13 cellular contexts compared by ENCODE assay signal in genomic region chr18:59742325-59743111, GRCh38. TPM values are rescaled to one million over a fixed set of nuclear protein-coding genes. Genes with fewer than 3 reads are reported as not detected.
DNase-seq lines count a peak whose midpoint lies in the region; ATAC-seq, FAIRE-seq and TF ChIP-seq lines count a peak whose summit lies in the region.
"Had no signal": no experiment of that assay in that cellular context is flagged by ENCODE, and none has a peak within 500 bp of the region (broad histone marks: within the 10 kb centered on the region; RNA-seq: fewer than 3 reads in every experiment).

No MANE protein-coding gene starts in this region.

- FAIRE-seq in RCC 7860 (lab: Jason Lieb, UNC) = peak; percentile 85
- FAIRE-seq: endometrium, GM12892 had no signal

- TF ChIP-seq CTCF in thyroid gland (IDR thresholded peaks at IDR 0.05) = peak in 1 of 6 experiments; percentile 10

- no peaks in the 10 kb centered on the region for H3K9me3 ChIP-seq in thyroid gland

- H3K4me1 ChIP-seq in thyroid gland = peaks cover 11 to 16% of the 10 kb centered on the region in 2 donors

- DNase-seq in GM04504 (ENCODE audit: low read depth) = peak; percentile 83
- peak; percentile 90 for DNase-seq in RCC 7860 (ENCODE audit: low spot score)
- peak; percentile 81 for DNase-seq in glomerular visceral epithelial cell (ENCODE audit: extremely low spot score)
- DNase-seq in thyroid gland = peak; percentile 79 to 86
- DNase-seq in T-helper 2 cell = no peak
- DNase-seq: Calu3, hippocampal formation, mammary epithelial cell had no signal

- intact Hi-C loops in thyroid gland (cut with DNase I) = no loop called here

- H3K27ac ChIP-seq in thyroid gland = peak overlapping the region in 2 of 3 donors; percentile 46 to 54

- H3K4me3 ChIP-seq in thyroid gland (replicated peaks in 1 of 3) = no peak overlapping the region
- H3K4me3 ChIP-seq: skin epidermis had no signal

- WGBS in thyroid gland, 2 donors = 36 to 37% methylated on average over 8 of the region's 8 CpGs

- H3K27me3 ChIP-seq in thyroid gland = no peaks in the 10 kb centered on the region

- H3K36me3 ChIP-seq in thyroid gland = no peaks in the 10 kb centered on the region

- ATAC-seq in HG03521 (IDR thresholded peaks at IDR 0.05; ENCODE audit: unreplicated experiment) (no peak), HG02623 (IDR thresholded peaks at IDR 0.05; ENCODE audit: unreplicated experiment) (no peak)

- no peak for TF ChIP-seq POLR2A in thyroid gland (IDR thresholded peaks at IDR 0.05)

RNA-seq across cellular contexts. Expression of gene CCBE1, which starts 45.3 kb away (rescaled TPM):
- 1 to 10 TPM in 2 of 4 donors, under 1 TPM in 2; 0.34 to 9.0 (median 1.1) TPM for total RNA-seq in thyroid gland

Comparison
In these comparisons a context has a peak if more than half of its experiments do, and no peak if none do; other contexts are left out.
1. DNase-seq: peak in GM04504 (single experiment), RCC 7860 (single experiment), glomerular visceral epithelial cell (single experiment) and thyroid gland (2 of 2); none in T-helper 2 cell (0 of 5).